8 cellular contexts compared by ENCODE assay signal in the genomic region with DNA sequence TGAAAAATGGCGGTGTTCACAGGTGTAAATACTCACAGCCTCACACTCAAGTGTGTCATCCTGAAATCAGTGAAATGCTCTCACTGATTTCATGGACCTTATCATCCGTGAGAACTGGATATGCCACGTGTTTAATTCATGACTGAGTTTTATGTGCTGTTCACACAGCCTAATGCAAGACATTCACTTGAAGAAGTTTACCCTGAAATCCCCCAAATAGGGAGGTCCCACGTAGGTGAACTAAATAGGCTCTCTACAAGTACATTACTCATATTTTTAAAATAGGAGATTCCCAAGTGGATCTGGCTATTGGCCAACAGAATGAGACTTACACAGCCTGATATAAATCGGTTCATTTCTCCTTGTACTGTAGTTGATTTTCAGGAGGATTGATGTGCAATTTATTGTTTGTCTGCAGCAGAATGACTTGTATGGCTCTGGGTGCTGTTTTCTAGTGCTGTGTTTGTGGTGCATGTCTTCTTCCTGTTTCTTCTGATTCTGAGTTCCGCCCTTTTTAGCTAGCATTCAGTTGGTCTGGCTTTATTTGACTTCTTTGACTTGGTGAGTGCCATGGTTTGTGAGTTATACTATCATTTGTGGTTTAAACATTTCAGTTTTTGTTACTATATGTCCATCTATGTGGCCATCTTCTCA. TPM values are rescaled to one million over a fixed set of nuclear protein-coding genes. Genes with fewer than 3 reads are reported as not detected.
A peak's percentile ranks its signal among the peaks of the same experiment; 100 is the strongest.
DNase-seq lines count a peak whose midpoint lies in the region; ATAC-seq and TF ChIP-seq lines count a peak whose summit lies in the region.

No MANE protein-coding gene starts in this region.

- DNase-seq in left cardiac atrium (no peak), left ventricle myocardium inferior (no peak), fibroblast of mammary gland (ENCODE audit: low read depth) (peak; percentile 65), hippocampal formation (lab: John Stamatoyannopoulos, UW) (no peak), foreskin melanocyte (no peak), COR-L47 (lab: John Stamatoyannopoulos, UW) (no peak)
- no peak for DNase-seq in stimulated activated naive CD8-positive, alpha-beta T cell treated with anti-CD3 and anti-CD28 coated beads, Interleukin-15, Interleukin-2, amounts not matched to agents 100 U/mL and 50 U/mL, for 24 hours

- intact Hi-C loops in left cardiac atrium (cut with DNase I) (no loop called here), left ventricle myocardium inferior (cut with micrococcal nuclease) (no loop called here)

- peaks cover 7% of the 10 kb centered on the region for H3K9me3 ChIP-seq in left ventricle myocardium inferior (replicated peaks)

- H3K27me3 ChIP-seq in left ventricle myocardium inferior (ENCODE audit: low read depth): no peaks in the 10 kb centered on the region

- no peak overlapping the region for H3K4me3 ChIP-seq in left ventricle myocardium inferior
- no peak overlapping the region for H3K4me3 ChIP-seq in fibroblast of mammary gland (ENCODE audit: control insufficient read depth, low read depth, low read length)

- no peak overlapping the region for H3K27ac ChIP-seq in left ventricle myocardium inferior (replicated peaks)

- TF ChIP-seq CTCF in left ventricle myocardium inferior (IDR thresholded peaks at IDR 0.05; ENCODE audit: borderline replicate concordance) (no peak), fibroblast of mammary gland (conservative IDR thresholded peaks at IDR 0.05; ENCODE audit: control insufficient read depth, insufficient read depth, low read depth, low read length) (no peak)

- ATAC-seq in left cardiac atrium (peak; percentile 22 to 47), HG03439 (IDR thresholded peaks at IDR 0.05; ENCODE audit: unreplicated experiment) (peak; percentile 43)
- ATAC-seq in stimulated activated naive CD8-positive, alpha-beta T cell treated with anti-CD3 and anti-CD28 coated beads, Interleukin-15, Interleukin-2, amounts not matched to agents 100 U/mL and 50 U/mL, for 24 hours: no peak

- no peaks in the 10 kb centered on the region for H3K36me3 ChIP-seq in left ventricle myocardium inferior

- peaks cover 79% of the 10 kb centered on the region for H3K4me1 ChIP-seq in left ventricle myocardium inferior

RNA-seq across cellular contexts. Expression of a gene that starts 25.1 kb away (rescaled TPM):
- total RNA-seq in left cardiac atrium: 10 to 100 TPM; 50.4 to 60.8 TPM
- total RNA-seq in left ventricle myocardium inferior: 52.8 TPM
